In genomic region chr12:57554453-57554852, GRCh38 we compare ENCODE assay signal across 25 cellular contexts. TPM values are rescaled to one million over a fixed set of nuclear protein-coding genes. Genes with fewer than 3 reads are reported as not detected.
"Had no signal": no experiment of that assay in that cellular context is flagged by ENCODE, and none has a peak within 500 bp of the region (broad histone marks: within the 10 kb centered on the region; RNA-seq: fewer than 3 reads in every experiment).

No MANE protein-coding gene starts in this region.

- H3K27ac ChIP-seq: ascending aorta, brain microvascular endothelial cell, coronary artery, gastrocnemius medialis had no signal

- ATAC-seq: activated CD4-positive, alpha-beta T cell treated with anti-CD3 and anti-CD28 coated beads for 36 hours; activated CD8-positive, alpha-beta memory T cell treated with anti-CD3 and anti-CD28 coated beads, Interleukin-2, amount 10 ng/mL, durations not matched to agents 7 days and 5 days; activated CD8-positive, alpha-beta T cell treated with anti-CD3 and anti-CD28 coated beads, Interleukin-2, amount 10 ng/mL, durations not matched to agents 7 days and 5 days; activated naive CD4-positive, alpha-beta T cell treated with anti-CD3 and anti-CD28 coated beads, Interleukin-2, amount 50 U/mL, for 72 hours; esophagus mucosa; gastrocnemius medialis had no signal

- H3K4me3 ChIP-seq: ascending aorta, coronary artery, gastrocnemius medialis had no signal

- H3K27me3 ChIP-seq: ascending aorta, dorsolateral prefrontal cortex had no signal

- H3K36me3 ChIP-seq: ascending aorta, brain microvascular endothelial cell, gastrocnemius medialis had no signal

- H3K9me3 ChIP-seq: ascending aorta, gastrocnemius medialis had no signal

- DNase-seq: activated CD4-positive, alpha-beta memory T cell treated with anti-CD3 and anti-CD28 coated beads for 36 hours; activated CD4-positive, alpha-beta T cell treated with anti-CD3 and anti-CD28 coated beads for 36 hours; activated CD4-positive, alpha-beta T cell treated with anti-CD3 and anti-CD28 coated beads, Interleukin-2, amount 10 ng/mL, durations not matched to agents 24 days and 14 days; activated CD4-positive, CD25-positive, alpha-beta regulatory T cell; activated CD4-positive, CD25-positive, alpha-beta regulatory T cell treated with anti-CD3 and anti-CD28 coated beads, Interleukin-2, amount 50 U/mL, for 72 hours; activated CD8-positive, alpha-beta memory T cell treated with anti-CD3 and anti-CD28 coated beads, Interleukin-2, amount 10 ng/mL, durations not matched to agents 7 days and 5 days; activated CD8-positive, alpha-beta memory T cell treated with anti-CD3 and anti-CD28 coated beads, Interleukin-2, amount 50 U/mL, for 4 hours; activated CD8-positive, alpha-beta T cell treated with anti-CD3 and anti-CD28 coated beads, Interleukin-2, amount 10 ng/mL, durations not matched to agents 7 days and 5 days; activated gamma-delta T cell; activated naive CD4-positive, alpha-beta T cell; activated naive CD4-positive, alpha-beta T cell treated with anti-CD3 and anti-CD28 coated beads, Interleukin-2, amount 10 ng/mL, durations not matched to agents 7 days and 5 days; activated naive CD8-positive, alpha-beta T cell treated with anti-CD3 and anti-CD28 coated beads, Interleukin-2, amount 10 ng/mL, durations not matched to agents 7 days and 5 days; activated T-cell treated with anti-CD3 and anti-CD28 coated beads, Interleukin-2, amount 50 U/mL, for 1 hour; activated T-cell treated with anti-CD3 and anti-CD28 coated beads, Interleukin-2, amount 50 U/mL, for 48 hours; brain microvascular endothelial cell; dorsolateral prefrontal cortex; effector memory CD4-positive, alpha-beta T cell; endodermal cell; foreskin fibroblast; gastrocnemius medialis; T-helper 2 cell had no signal

RNA-seq across cellular contexts. Expression of gene KIF5A, which starts 4.6 kb away (rescaled TPM):
- total RNA-seq: ascending aorta had no signal
